In genomic region chr2:195342105-195342504, GRCh38 we compare ENCODE assay signal across 11 cellular contexts.
DNase-seq lines count a peak whose midpoint lies in the region; ATAC-seq and TF ChIP-seq lines count a peak whose summit lies in the region.
"Had no signal": no experiment of that assay in that cellular context is flagged by ENCODE, and none has a peak within 500 bp of the region (broad histone marks: within the 10 kb centered on the region; RNA-seq: fewer than 3 reads in every experiment).

No MANE protein-coding gene starts in this region.

- H3K9ac ChIP-seq in Loucy (ENCODE audit: low read depth, low read length, poor library complexity, severe bottlenecking) = no peak overlapping the region

- H3K4me2 ChIP-seq in Loucy (ENCODE audit: low read depth, low read length, poor library complexity, severe bottlenecking) = no peak overlapping the region

- TF ChIP-seq CTCF in Loucy (conservative IDR thresholded peaks at IDR 0.05; ENCODE audit: low read length) (no peak), VCaP (conservative IDR thresholded peaks at IDR 0.05) (no peak)

- no peaks in the 10 kb centered on the region for H3K9me3 ChIP-seq in Loucy (ENCODE audit: insufficient read depth, low read depth, low read length)

- H3K4me3 ChIP-seq in Loucy (ENCODE audit: low read length, poor library complexity, severe bottlenecking) = no peak overlapping the region
- H3K4me3 ChIP-seq: GM12878 had no signal

- intact Hi-C loops in left colon (cut with DNase I, micrococcal nuclease) = no loop called here

- H3K79me2 ChIP-seq in Loucy (ENCODE audit: insufficient read depth, low read length) = no peaks in the 10 kb centered on the region

- no peaks in the 10 kb centered on the region for H4K20me1 ChIP-seq in Loucy (ENCODE audit: insufficient read depth, low read length, poor library complexity, severe bottlenecking)

- peak overlapping the region; percentile 81 for H3K27ac ChIP-seq in VCaP

- DNase-seq in left colon (no peak), DMS153 treated with DMSO at 0.1 percent for 48 hours (lab: John Stamatoyannopoulos, UW; ENCODE audit: unreplicated experiment) (no peak)
- no peak for DNase-seq in stimulated activated CD4-positive, alpha-beta T cell treated with anti-CD3 and anti-CD28 coated beads, Interleukin-15, amount 100 ng/mL, for 24 hours
- DNase-seq in stimulated activated CD4-positive, alpha-beta T cell treated with anti-CD3 and anti-CD28 coated beads, Interleukin-4, amount 100 ng/mL, for 24 hours = no peak
- DNase-seq: CD8-positive, alpha-beta T cell; COR-L47; IMR-90 had no signal

- H3K4me1 ChIP-seq in Loucy (ENCODE audit: insufficient read depth, low read length, poor library complexity, severe bottlenecking) = peaks cover 21% of the 10 kb centered on the region

- no peaks in the 10 kb centered on the region for H3K9me2 ChIP-seq in Loucy (replicated peaks; ENCODE audit: low read depth, low read length)

- peak; percentile 25 for ATAC-seq in left colon
- ATAC-seq: CD8-positive, alpha-beta T cell; GM12878; HCT116 had no signal

- H3K27me3 ChIP-seq in Loucy (ENCODE audit: insufficient read depth, low read length, poor library complexity, severe bottlenecking) = no peaks in the 10 kb centered on the region

- H2AFZ ChIP-seq in Loucy (ENCODE audit: low read length) = peak overlapping the region; percentile 13; the same call in 1 of the 2 replicates

- no peaks in the 10 kb centered on the region for H3K36me3 ChIP-seq in Loucy (ENCODE audit: insufficient read depth, low read length)

- no peaks in the 10 kb centered on the region for H3F3A ChIP-seq in Loucy (ENCODE audit: low read depth)
